Comparison of ENCODE assay signal across 20 cellular contexts in the genomic region with DNA sequence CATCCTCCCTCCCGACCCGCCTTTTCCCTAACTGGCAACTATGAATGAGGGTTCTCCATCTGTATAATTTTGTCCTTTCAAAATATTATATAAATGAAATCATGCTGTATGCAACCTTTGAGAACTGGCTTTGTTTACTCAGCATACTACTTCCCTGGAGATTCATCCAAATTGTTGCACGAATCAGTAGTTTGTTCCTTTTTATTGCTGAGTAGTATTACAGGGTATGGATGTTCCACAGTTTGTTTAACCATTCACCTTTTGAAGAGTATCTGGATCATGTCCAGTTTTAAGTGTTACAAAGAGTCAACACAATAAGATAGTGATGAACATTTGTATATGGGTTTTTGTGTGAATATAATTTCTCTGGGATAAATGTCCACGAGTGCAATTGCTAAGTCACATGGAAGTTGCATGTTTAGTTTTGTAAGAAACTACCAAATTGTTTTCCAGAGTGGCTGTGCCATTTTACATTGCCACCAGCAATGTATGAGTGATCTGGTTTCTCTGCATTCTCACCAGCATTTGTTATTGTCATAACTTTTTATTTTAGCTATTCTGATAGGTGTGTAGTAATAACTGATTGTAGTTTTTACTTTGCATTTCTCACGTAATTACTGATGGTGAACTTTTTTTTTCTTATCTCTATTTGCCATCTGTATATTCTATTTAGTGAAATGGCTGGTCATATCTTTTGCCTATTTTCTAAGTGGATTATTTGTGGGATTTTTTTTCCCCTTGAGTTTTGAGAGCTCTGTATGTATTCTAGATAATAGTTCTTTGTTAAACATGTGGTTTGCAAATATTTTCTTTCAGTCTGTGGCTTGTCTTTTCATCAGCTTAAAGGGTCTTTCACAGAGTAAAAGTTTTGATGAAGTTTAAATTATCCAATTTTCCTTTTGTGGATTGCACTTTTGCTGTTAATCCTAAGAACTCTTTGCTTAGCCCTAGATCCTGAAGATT. TPM values are rescaled to one million over a fixed set of nuclear protein-coding genes. Genes with fewer than 3 reads are reported as not detected.
DNase-seq lines count a peak whose midpoint lies in the region; ATAC-seq, FAIRE-seq and TF ChIP-seq lines count a peak whose summit lies in the region.
"Had no signal": no experiment of that assay in that cellular context is flagged by ENCODE, and none has a peak within 500 bp of the region (broad histone marks: within the 10 kb centered on the region; RNA-seq: fewer than 3 reads in every experiment).

No MANE protein-coding gene starts in this region.

- H3K79me2 ChIP-seq in K562 (ENCODE audit: control insufficient read depth, insufficient read depth, low read length) = no peaks in the 10 kb centered on the region

- H3K9me3 ChIP-seq in K562 (replicated peaks; ENCODE audit: control insufficient read depth, insufficient read depth, low read depth, low read length) = no peaks in the 10 kb centered on the region
- H3K9me3 ChIP-seq in body of pancreas = no peaks in the 10 kb centered on the region
- H3K9me3 ChIP-seq: BLaER1 had no signal

- no peak overlapping the region for H3K9ac ChIP-seq in K562 (ENCODE audit: insufficient read depth in 1 of 2, low read depth in 2 of 2, low read length in 2 of 2)
- H3K9ac ChIP-seq: BLaER1, GM23248 had no signal

- no peak for FAIRE-seq in K562 (lab: Jason Lieb, UNC)
- FAIRE-seq: GM12878, GM18507 had no signal

- H3K4me1 ChIP-seq in K562 (replicated peaks in 1 of 2; ENCODE audit: control insufficient read depth in 2 of 2, insufficient read depth in 2 of 2, low read length in 2 of 2) (peaks cover 15 to 16% of the 10 kb centered on the region in 2 experiments), body of pancreas (no peaks in the 10 kb centered on the region)
- H3K4me1 ChIP-seq: BLaER1 had no signal

- H3K4me2 ChIP-seq in K562 (ENCODE audit: insufficient read depth, low read length) = no peak overlapping the region
- H3K4me2 ChIP-seq: BLaER1 had no signal

- CTCF ChIA-PET in K562 (lab: Yijun Ruan, JAX; ENCODE audit: low intra/inter-chr PET ratio) = no interaction called here

- DNase-seq in DMS53 (lab: John Stamatoyannopoulos, UW) = peak; percentile 19
- DNase-seq in DMS53 treated with DMSO at 0.1 percent for 48 hours (lab: John Stamatoyannopoulos, UW; ENCODE audit: unreplicated experiment) = no peak
- DNase-seq in NCI-H1092 (lab: John Stamatoyannopoulos, UW) = peak; percentile 2
- DNase-seq in NCI-H748 (lab: John Stamatoyannopoulos, UW; ENCODE audit: unreplicated experiment) = peak; percentile 87
- no peak for DNase-seq in K562 (ENCODE audit: extremely low read depth in 1 of 4, low spot score in 3 of 4)
- no peak for DNase-seq in nucleus accumbens (lab: John Stamatoyannopoulos, UW)
- no peak for DNase-seq in body of pancreas
- DNase-seq: DMS79, GM23248, NCI-H1048, NCI-H2107, NCI-H524, T-helper 17 cell had no signal

- H3K4me3 ChIP-seq in K562 (no peak overlapping the region), body of pancreas (no peak overlapping the region)
- H3K4me3 ChIP-seq: BLaER1, GM12878, GM23248 had no signal

- TF ChIP-seq POLR2A in K562 (conservative IDR thresholded peaks at IDR 0.05) (no peak), body of pancreas (IDR thresholded peaks at IDR 0.05) (no peak)

- BruUV-seq in K562 (replicated peaks; lab: Mats Ljungman, UMichigan) = no TSS peak

- no peaks in the 10 kb centered on the region for H3K36me3 ChIP-seq in K562 (ENCODE audit: control insufficient read depth, insufficient read depth, low read length)
- H3K36me3 ChIP-seq in body of pancreas (replicated peaks in 1 of 2; ENCODE audit: insufficient read depth in 1 of 2, low read depth in 2 of 2) = no peaks in the 10 kb centered on the region
- H3K36me3 ChIP-seq: BLaER1 had no signal

- TF ChIP-seq RAD21 in K562 (CRISPR knock-in tag; conservative IDR thresholded peaks at IDR 0.05 in 1 of 2, IDR thresholded peaks at IDR 0.05 in 1 of 2) = no peak

- WGBS in K562 (ENCODE audit: insufficient coverage, low coverage, missing lambda C conversion rate) = 72% methylated on average over 5 of the region's 5 CpGs
- WGBS in body of pancreas, 2 donors = 55 to 67% methylated on average over 5 of the region's 5 CpGs

- intact Hi-C loops in K562 (cut with micrococcal nuclease) = no loop called here
- intact Hi-C loops in body of pancreas (cut with DNase I) = no loop called here

- TF ChIP-seq CTCF in K562 (IDR thresholded peaks at IDR 0.05 in 2 of 3, conservative IDR thresholded peaks at IDR 0.05 in 1 of 3; ENCODE audit: insufficient read depth in 2 of 3, low read depth in 1 of 3, low read length in 3 of 3) (no peak), body of pancreas (IDR thresholded peaks at IDR 0.05) (no peak)

- H3K27me3 ChIP-seq in K562 (ENCODE audit: control insufficient read depth in 2 of 2, insufficient read depth in 2 of 2, low read length in 2 of 2) (no peaks in the 10 kb centered on the region), body of pancreas (no peaks in the 10 kb centered on the region)
- H3K27me3 ChIP-seq: BLaER1 had no signal

- no peaks in the 10 kb centered on the region for H4K20me1 ChIP-seq in K562 (replicated peaks; ENCODE audit: control insufficient read depth, insufficient read depth, low read length)
- H4K20me1 ChIP-seq: BLaER1 had no signal

- no peak for TF ChIP-seq EP300 in K562 (IDR thresholded peaks at IDR 0.05; ENCODE audit: low read length)

- H3K27ac ChIP-seq in K562 (ENCODE audit: extremely low read depth, low read depth, low read length) = no peak overlapping the region
- H3K27ac ChIP-seq in body of pancreas = no peak overlapping the region
- H3K27ac ChIP-seq: 22Rv1, BLaER1, GM23248 had no signal

- POLR2A ChIA-PET in K562 (lab: Yijun Ruan, JAX) = no interaction called here

- H3K9me1 ChIP-seq in K562 (ENCODE audit: control insufficient read depth, insufficient read depth, low read length) = no peaks in the 10 kb centered on the region

- ATAC-seq in K562 (no peak), GM21717 (IDR thresholded peaks at IDR 0.05; ENCODE audit: unreplicated experiment) (no peak), body of pancreas (no peak)
- ATAC-seq: GM12878, HCT116, Right ventricle myocardium inferior, T-helper 17 cell had no signal

- peak overlapping the region; percentile 12; the same call in 1 of the 2 replicates for H2AFZ ChIP-seq in K562 (ENCODE audit: low read depth, low read length)
- H2AFZ ChIP-seq: GM23248 had no signal

- in situ Hi-C loops in K562 (cut with MboI) = no loop called here

TF ChIP-seq in K562, 482 proteins besides CTCF, POLR2A, EP300 and RAD21 (continues in another document):
- TF ChIP-seq, protein P1, sequence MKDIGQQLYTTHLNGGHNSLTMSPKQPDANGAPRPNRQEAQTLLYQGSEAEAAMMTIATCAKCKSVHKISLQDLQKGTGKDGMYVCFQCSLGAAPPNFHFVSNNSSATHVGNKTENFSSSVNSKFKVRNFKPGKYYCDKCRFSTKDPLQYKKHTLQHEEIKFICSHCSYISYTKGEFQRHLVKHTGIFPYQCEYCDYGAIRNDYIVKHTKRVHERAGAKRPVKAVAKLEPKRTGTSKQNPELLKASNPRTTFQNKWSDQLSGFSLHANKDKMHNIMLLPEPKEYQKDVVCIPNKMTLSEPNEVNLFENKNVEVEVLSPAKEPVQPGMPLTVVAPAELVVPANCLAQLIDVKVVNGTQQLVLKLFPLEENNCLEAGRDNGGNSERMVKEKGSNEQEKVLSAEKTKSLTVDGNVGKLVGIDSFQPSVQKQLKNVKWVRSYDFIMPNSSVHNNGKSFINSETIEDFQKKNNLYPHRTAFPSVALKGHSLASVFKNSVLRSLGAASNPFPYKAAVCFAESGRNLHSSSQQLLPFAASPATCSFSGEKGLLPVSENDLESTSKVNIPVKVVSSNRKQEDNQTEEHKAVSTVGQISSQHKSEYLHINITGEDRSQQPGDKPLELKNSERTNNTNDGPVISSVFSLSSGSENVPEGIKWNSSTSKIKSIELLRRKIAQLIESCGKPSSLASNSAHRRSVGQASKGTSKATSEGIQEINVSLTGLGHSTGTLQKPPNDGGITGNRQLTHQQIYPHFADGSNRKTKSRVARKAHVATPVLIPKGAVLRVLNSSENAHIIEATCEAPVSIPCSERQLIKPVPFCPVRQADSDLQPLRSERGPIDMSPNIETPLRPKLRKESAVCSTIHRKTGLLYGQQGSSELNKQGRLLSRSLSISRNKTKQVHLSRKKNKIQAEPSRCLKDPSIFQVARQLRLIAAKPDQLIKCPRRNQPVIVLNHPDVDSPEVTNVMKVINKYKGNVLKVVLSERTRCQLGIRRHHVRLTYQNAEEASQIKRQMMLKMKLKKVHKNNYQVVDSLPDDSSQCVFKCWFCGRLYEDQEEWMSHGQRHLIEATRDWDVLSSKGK (CRISPR knock-in tag; IDR thresholded peaks at IDR 0.05) = no peak
- TF ChIP-seq BRD9 (IDR thresholded peaks at IDR 0.05; ENCODE audit: low read depth, partially characterized antibody) (no peak), ZNF232 (CRISPR knock-in tag; IDR thresholded peaks at IDR 0.05) (no peak), CBX8 (IDR thresholded peaks at IDR 0.05; ENCODE audit: borderline replicate concordance, extremely low read depth, low read depth, low read length, poor library complexity, severe bottlenecking) (no peak), FOXP1 (CRISPR knock-in tag; IDR thresholded peaks at IDR 0.05) (no peak), ZNF354B (CRISPR knock-in tag; IDR thresholded peaks at IDR 0.05) (no peak), KDM1A (IDR thresholded peaks at IDR 0.05) (no peak)

RNA-seq across cellular contexts. Expression of a gene that starts 14.4 kb away (rescaled TPM):
- 44.6 and 48.3 TPM in 2 replicates for total RNA-seq in K562 (2011; cell fraction: chromatin; rRNA removed; ENCODE audit: low replicate concordance)
- 26.7 and 28.9 TPM in 2 replicates for total RNA-seq in K562 (2011; cell fraction: nucleolus; rRNA removed)
- 56.0 and 88.0 TPM in 2 replicates for total RNA-seq in K562 (2011; cell fraction: nucleoplasm; rRNA removed)
- total RNA-seq in K562 (2014; rRNA removed) (15.7 and 17.3 TPM in 2 replicates), K562 (2014; rRNA removed; fragmentation: Illumina TruSeq; extraction: Trizol) (18.8 and 20.3 TPM in 2 replicates), K562 (2015; rRNA removed; fragmentation: Illumina TruSeq; extraction: Trizol) (14.1 and 14.7 TPM in 2 replicates), K562 (2021) (42.6 and 51.9 TPM in 2 replicates), body of pancreas (1 to 10 TPM; 3.6 to 6.0 TPM)
- polyA plus RNA-seq in K562 (2011; rRNA removed) (23.1 and 43.4 TPM in 2 replicates), K562 (2014; fragmentation: Illumina TruSeq; extraction: Trizol) (33.9 and 35.5 TPM in 2 replicates), K562 (2014; fragmentation: Nextera tagmentation; extraction: Ambion mirVana) (10 to 100 TPM; 10.1 to 21.8 TPM), K562 (2014; rRNA removed) (21.0 and 22.4 TPM in 2 replicates)
- 24.8 and 52.3 TPM in 2 replicates for polyA plus RNA-seq in K562 (2011; cell fraction: cytosol; rRNA removed)
- polyA plus RNA-seq in K562 (2011; cell fraction: nucleus; rRNA removed) = 39.0 and 49.3 TPM in 2 replicates
- 22.7 and 30.7 TPM in 2 replicates for polyA plus RNA-seq in K562 (2012)
- 19.7 and 35.1 TPM in 2 replicates for polyA minus RNA-seq in K562 (2011; rRNA and poly(A)+ RNA removed)
- polyA minus RNA-seq in K562 (2011; cell fraction: cytosol; rRNA and poly(A)+ RNA removed) = 25.3 and 46.8 TPM in 2 replicates
- 10.1 and 22.5 TPM in 2 replicates for polyA minus RNA-seq in K562 (2011; cell fraction: nucleus; rRNA and poly(A)+ RNA removed)

Comparison
In these comparisons a context has a peak if more than half of its experiments do, and no peak if none do; other contexts are left out.
1. DNase-seq: peak in DMS53 (single experiment), NCI-H1092 (single experiment) and NCI-H748 (single experiment); none in DMS53 treated with DMSO at 0.1 percent for 48 hours (single experiment), K562 (0 of 4), nucleus accumbens (0 of 56) and body of pancreas (0 of 4).